In genomic region chr20:17751640-17752039, GRCh38 we compare ENCODE assay signal across 9 cellular contexts. TPM values are rescaled to one million over a fixed set of nuclear protein-coding genes. Genes with fewer than 3 reads are reported as not detected.
"Had no signal": no experiment of that assay in that cellular context is flagged by ENCODE, and none has a peak within 500 bp of the region (broad histone marks: within the 10 kb centered on the region; RNA-seq: fewer than 3 reads in every experiment).

No MANE protein-coding gene starts in this region.

- FAIRE-seq: H54, K562 had no signal

- ATAC-seq: K562 had no signal

- H3K4me3 ChIP-seq: K562 had no signal

- H3K27ac ChIP-seq: HL-60 had no signal

- DNase-seq: GOT3, HCEC 1CT, IMR-90, KG1 had no signal

RNA-seq across cellular contexts. Expression of gene BANF2, which starts 51.9 kb away (rescaled TPM):
- total RNA-seq: H9, HT1080, IMR-90, K562 had no signal
- polyA plus RNA-seq: IMR-90, K562 had no signal
